ENCODE assay signal across 7 cellular contexts in genomic region chr11:61161190-61162091, GRCh38.
DNase-seq lines count a peak whose midpoint lies in the region; ATAC-seq lines count a peak whose summit lies in the region.

Gene VPS37C (minus strand): TSS chr11:61161426. CDS start chr11:61138829, 22,597 bp downstream.

- ATAC-seq in GM18517 (IDR thresholded peaks at IDR 0.05; ENCODE audit: unreplicated experiment) (peak; percentile 69), HG02981 (IDR thresholded peaks at IDR 0.05; ENCODE audit: unreplicated experiment) (peak; percentile 68)

- DNase-seq in NCI-H2081 (lab: John Stamatoyannopoulos, UW) (peak; percentile 92 to 94), T1000 (lab: John Stamatoyannopoulos, UW) (peak; percentile 92), astrocyte of the hippocampus (ENCODE audit: low read depth, low spot score) (peak; percentile 97), hepatic stellate cell (ENCODE audit: low spot score) (peak; percentile 98), retina (peak; percentile 97)

Comparison
In these comparisons a context has a peak if more than half of its experiments do, and no peak if none do; other contexts are left out.
1. Peak in every context shown above with its lines: DNase-seq and ATAC-seq.